ENCODE assay signal across 8 cellular contexts in the genomic region with DNA sequence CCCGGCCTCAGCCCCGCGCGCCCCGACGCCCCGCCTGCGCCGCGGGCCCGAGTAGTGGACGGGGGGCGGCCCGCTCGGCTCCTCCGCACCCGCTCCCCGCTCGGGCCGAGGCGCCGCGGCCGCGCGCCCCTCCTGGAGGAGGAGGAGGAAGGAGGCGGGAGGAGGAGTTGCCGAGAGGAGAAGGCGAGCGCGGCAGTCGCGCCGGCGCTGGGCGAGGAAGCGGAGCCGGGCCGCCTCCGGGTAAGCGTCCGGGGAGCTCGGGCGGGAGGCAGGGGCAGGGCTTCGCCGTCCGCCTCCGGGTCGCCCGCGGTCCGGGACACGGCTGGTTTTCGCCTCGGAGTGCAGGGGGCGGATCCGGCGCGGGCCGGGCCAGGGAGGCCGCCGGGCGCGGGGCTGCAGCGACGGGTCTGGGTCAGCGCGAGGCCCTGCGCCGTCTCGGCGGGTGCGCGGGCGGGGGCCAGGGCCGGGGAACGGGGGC. TPM values are rescaled to one million over a fixed set of nuclear protein-coding genes. Genes with fewer than 3 reads are reported as not detected.
DNase-seq lines count a peak whose midpoint lies in the region; ATAC-seq, FAIRE-seq and TF ChIP-seq lines count a peak whose summit lies in the region.

TSS of gene SOCS6 (plus strand) at position 195 of the 478 bp plus-strand sequence. CDS start 35,624 bp downstream, outside the sequence.

- peaks cover 7% of the 10 kb centered on the region for H3K36me3 Mint-ChIP-seq in MCF 10A (ENCODE audit: insufficient read depth, unreplicated experiment)

- peak within 1 kb of the TSS; percentile 83 for H3K27ac Mint-ChIP-seq in MCF 10A (ENCODE audit: low read depth, unreplicated experiment)

- H3K4me1 Mint-ChIP-seq in MCF 10A (ENCODE audit: insufficient read depth, unreplicated experiment) = peaks cover 24% of the 10 kb centered on the region

- peak; percentile 73 for ATAC-seq in GM19395 (IDR thresholded peaks at IDR 0.05; ENCODE audit: unreplicated experiment)
- ATAC-seq in HG03432 (IDR thresholded peaks at IDR 0.05; ENCODE audit: unreplicated experiment) = peak; percentile 74
- ATAC-seq in sciatic nerve = peak; percentile 56

- no peak for TF ChIP-seq CTCF in MCF 10A (IDR thresholded peaks at IDR 0.05; ENCODE audit: unreplicated experiment)

- POLR2A ChIA-PET in MCF 10A (lab: Yijun Ruan, JAX) = interaction anchor here (0.6 to 2.5 kb wide), 10 partner anchors 14 to 145 kb away, joined by 3 to 15 read pairs (median 4); no protein-coding TSS in a partner anchor

- H3K9ac ChIP-seq in iPS-15b (ENCODE audit: low read depth, low read length) = peak within 1 kb of the TSS; percentile 62

- H3K27me3 ChIP-seq in iPS-15b (ENCODE audit: control insufficient read depth, insufficient read depth, low read length) = peaks cover 3% of the 10 kb centered on the region

- H3K4me3 Mint-ChIP-seq in MCF 10A (ENCODE audit: unreplicated experiment) = peak within 1 kb of the TSS; percentile 81

- CTCF ChIA-PET in MCF 10A (lab: Yijun Ruan, JAX) = interaction anchor here (0.6 to 0.7 kb wide), 2 partner anchors 65 to 145 kb away, joined by 3 to 5 read pairs; no protein-coding TSS in a partner anchor

- H3K27me3 Mint-ChIP-seq in MCF 10A (ENCODE audit: insufficient read depth, unreplicated experiment) = no peaks in the 10 kb centered on the region

- peak within 1 kb of the TSS; percentile 73 for H3K4me3 ChIP-seq in iPS-15b (ENCODE audit: low read depth, low read length)

- H3K36me3 ChIP-seq in iPS-15b (ENCODE audit: control insufficient read depth, insufficient read depth, low read length) = no peaks in the 10 kb centered on the region

- intact Hi-C loops in MCF 10A (cut with micrococcal nuclease) = loop anchor here (2.0 kb wide), 2 partner anchors 44 to 92 kb away; no protein-coding TSS in a partner anchor
- intact Hi-C loops in sciatic nerve (cut with DNase I) = no loop called here

- peaks cover 5% of the 10 kb centered on the region for H3K4me1 ChIP-seq in iPS-15b (ENCODE audit: control insufficient read depth, insufficient read depth, low read length)

- no peak for FAIRE-seq in RCC 7860 (lab: Jason Lieb, UNC)

- no TSS peak for BruUV-seq in MCF 10A (replicated peaks; lab: Mats Ljungman, UMichigan)

- no peaks in the 10 kb centered on the region for H3K9me3 ChIP-seq in iPS-15b (ENCODE audit: control insufficient read depth, insufficient read depth, low read length)

- peak; percentile 61 for DNase-seq in ELF-1 (ENCODE audit: low read depth, low spot score)
- peak; percentile 23 for DNase-seq in RCC 7860 (ENCODE audit: low spot score)
- peak; percentile 68 for DNase-seq in MCF 10A (ENCODE audit: unreplicated experiment)
- DNase-seq in sciatic nerve (ENCODE audit: low spot score) = peak; percentile 79
- DNase-seq in effector CD8-positive, alpha-beta T cell (lab: John Stamatoyannopoulos, UW) = no peak

- H3K9me3 Mint-ChIP-seq in MCF 10A (ENCODE audit: unreplicated experiment) = no peaks in the 10 kb centered on the region

RNA-seq across cellular contexts. Expression of gene SOCS6, which starts in this region (rescaled TPM):
- total RNA-seq in MCF 10A (2022) = 16.9 and 20.4 TPM in 2 replicates
- 26.3 TPM for total RNA-seq in sciatic nerve
